1 cellular context compared by ENCODE assay signal in genomic region chr14:53509227-53509822, GRCh38.
TF ChIP-seq lines count a peak whose summit lies in the region.

No MANE protein-coding gene starts in this region.

TF ChIP-seq in WTC11, 78 proteins besides CTCF, POLR2A, EP300 and RAD21 (continued from another document):
- no peak for TF ChIP-seq ZNF532 (CRISPR knock-in tag; IDR thresholded peaks at IDR 0.05; ENCODE audit: borderline replicate concordance)
- TF ChIP-seq NFYB (CRISPR knock-in tag; conservative IDR thresholded peaks at IDR 0.05; ENCODE audit: low read depth), result no peak
- TF ChIP-seq, protein P1, sequence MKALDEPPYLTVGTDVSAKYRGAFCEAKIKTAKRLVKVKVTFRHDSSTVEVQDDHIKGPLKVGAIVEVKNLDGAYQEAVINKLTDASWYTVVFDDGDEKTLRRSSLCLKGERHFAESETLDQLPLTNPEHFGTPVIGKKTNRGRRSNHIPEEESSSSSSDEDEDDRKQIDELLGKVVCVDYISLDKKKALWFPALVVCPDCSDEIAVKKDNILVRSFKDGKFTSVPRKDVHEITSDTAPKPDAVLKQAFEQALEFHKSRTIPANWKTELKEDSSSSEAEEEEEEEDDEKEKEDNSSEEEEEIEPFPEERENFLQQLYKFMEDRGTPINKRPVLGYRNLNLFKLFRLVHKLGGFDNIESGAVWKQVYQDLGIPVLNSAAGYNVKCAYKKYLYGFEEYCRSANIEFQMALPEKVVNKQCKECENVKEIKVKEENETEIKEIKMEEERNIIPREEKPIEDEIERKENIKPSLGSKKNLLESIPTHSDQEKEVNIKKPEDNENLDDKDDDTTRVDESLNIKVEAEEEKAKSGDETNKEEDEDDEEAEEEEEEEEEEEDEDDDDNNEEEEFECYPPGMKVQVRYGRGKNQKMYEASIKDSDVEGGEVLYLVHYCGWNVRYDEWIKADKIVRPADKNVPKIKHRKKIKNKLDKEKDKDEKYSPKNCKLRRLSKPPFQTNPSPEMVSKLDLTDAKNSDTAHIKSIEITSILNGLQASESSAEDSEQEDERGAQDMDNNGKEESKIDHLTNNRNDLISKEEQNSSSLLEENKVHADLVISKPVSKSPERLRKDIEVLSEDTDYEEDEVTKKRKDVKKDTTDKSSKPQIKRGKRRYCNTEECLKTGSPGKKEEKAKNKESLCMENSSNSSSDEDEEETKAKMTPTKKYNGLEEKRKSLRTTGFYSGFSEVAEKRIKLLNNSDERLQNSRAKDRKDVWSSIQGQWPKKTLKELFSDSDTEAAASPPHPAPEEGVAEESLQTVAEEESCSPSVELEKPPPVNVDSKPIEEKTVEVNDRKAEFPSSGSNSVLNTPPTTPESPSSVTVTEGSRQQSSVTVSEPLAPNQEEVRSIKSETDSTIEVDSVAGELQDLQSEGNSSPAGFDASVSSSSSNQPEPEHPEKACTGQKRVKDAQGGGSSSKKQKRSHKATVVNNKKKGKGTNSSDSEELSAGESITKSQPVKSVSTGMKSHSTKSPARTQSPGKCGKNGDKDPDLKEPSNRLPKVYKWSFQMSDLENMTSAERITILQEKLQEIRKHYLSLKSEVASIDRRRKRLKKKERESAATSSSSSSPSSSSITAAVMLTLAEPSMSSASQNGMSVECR (CRISPR knock-in tag; IDR thresholded peaks at IDR 0.05; ENCODE audit: borderline replicate concordance), result no peak
- TF ChIP-seq, protein P2, sequence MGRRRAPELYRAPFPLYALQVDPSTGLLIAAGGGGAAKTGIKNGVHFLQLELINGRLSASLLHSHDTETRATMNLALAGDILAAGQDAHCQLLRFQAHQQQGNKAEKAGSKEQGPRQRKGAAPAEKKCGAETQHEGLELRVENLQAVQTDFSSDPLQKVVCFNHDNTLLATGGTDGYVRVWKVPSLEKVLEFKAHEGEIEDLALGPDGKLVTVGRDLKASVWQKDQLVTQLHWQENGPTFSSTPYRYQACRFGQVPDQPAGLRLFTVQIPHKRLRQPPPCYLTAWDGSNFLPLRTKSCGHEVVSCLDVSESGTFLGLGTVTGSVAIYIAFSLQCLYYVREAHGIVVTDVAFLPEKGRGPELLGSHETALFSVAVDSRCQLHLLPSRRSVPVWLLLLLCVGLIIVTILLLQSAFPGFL (CRISPR knock-in tag; IDR thresholded peaks at IDR 0.05; ENCODE audit: borderline replicate concordance), result no peak
TF ChIP-seq in WTC11: peak in this region for 0.
